ENCODE assay signal across 1 cellular context in genomic region chrX:69028761-69029120, GRCh38.
TF ChIP-seq lines count a peak whose summit lies in the region.

No MANE protein-coding gene starts in this region.

TF ChIP-seq in IMR-90, 13 proteins besides CTCF, POLR2A, EP300 and RAD21:
- TF ChIP-seq BHLHE40 (IDR thresholded peaks at IDR 0.05; ENCODE audit: low read depth, low read length) (no peak), RCOR1 (IDR thresholded peaks at IDR 0.05; ENCODE audit: insufficient replicate concordance, low read length) (no peak), USF2 (IDR thresholded peaks at IDR 0.05; ENCODE audit: low read depth, low read length) (no peak), ELK1 (IDR thresholded peaks at IDR 0.05; ENCODE audit: borderline replicate concordance, low read depth, low read length) (no peak), MAZ (IDR thresholded peaks at IDR 0.05; ENCODE audit: borderline replicate concordance, low read depth, low read length) (no peak), CEBPB (IDR thresholded peaks at IDR 0.05; ENCODE audit: low read depth, low read length) (no peak), SMC3 (IDR thresholded peaks at IDR 0.05; ENCODE audit: low read depth, low read length) (no peak), MXI1 (IDR thresholded peaks at IDR 0.05; ENCODE audit: borderline replicate concordance, low read depth, low read length) (no peak), RFX5 (IDR thresholded peaks at IDR 0.05; ENCODE audit: low read depth, low read length) (no peak), NFE2L2 (IDR thresholded peaks at IDR 0.05; ENCODE audit: low read depth, low read length) (no peak), MAFK (IDR thresholded peaks at IDR 0.05; ENCODE audit: low read depth, low read length) (no peak), FOS (IDR thresholded peaks at IDR 0.05; ENCODE audit: low read depth, low read length) (no peak), CHD1 (IDR thresholded peaks at IDR 0.05; ENCODE audit: low read depth, low read length) (no peak)
